In genomic region chr2:87683451-87683850, GRCh38 we compare ENCODE assay signal across 8 cellular contexts.
DNase-seq lines count a peak whose midpoint lies in the region; ATAC-seq and TF ChIP-seq lines count a peak whose summit lies in the region.
"Not testable (repeated sequence)": the region's sequence is repeated elsewhere in the genome, so short reads cannot be mapped to it uniquely, and the experiment has no call there.

No MANE protein-coding gene starts in this region.

- TF ChIP-seq RAD21 in IMR-90 (IDR thresholded peaks at IDR 0.05; ENCODE audit: low read length), result not testable (repeated sequence)

- dilution Hi-C loops in IMR-90 (cut with HindIII; ENCODE audit: low sequenced_read_pairs, unreplicated experiment), result not testable (repeated sequence)

- not testable (repeated sequence) for TF ChIP-seq POLR2A in IMR-90 (IDR thresholded peaks at IDR 0.05; ENCODE audit: low read depth, low read length); right lobe of liver (IDR thresholded peaks at IDR 0.05)

- not testable (repeated sequence) for H3K79me1 ChIP-seq in IMR-90 (ENCODE audit: low read depth in 1 of 2, low read length in 2 of 2)

- H2AK9ac ChIP-seq in IMR-90 (replicated peaks; ENCODE audit: low read depth, low read length, poor library complexity), result not testable (repeated sequence)

- TF ChIP-seq CTCF in IMR-90 (conservative IDR thresholded peaks at IDR 0.05; ENCODE audit: low read depth, low read length); cardiac fibroblast (IDR thresholded peaks at IDR 0.05; ENCODE audit: low read depth, low read length): not testable (repeated sequence)
- peak; percentile 3 for TF ChIP-seq CTCF in fibroblast of pulmonary artery (IDR thresholded peaks at IDR 0.05; ENCODE audit: low read length, missing control alignments)
- TF ChIP-seq CTCF in right lobe of liver (IDR thresholded peaks at IDR 0.05), result peak in 3 of 4 donors; percentile 21 to 29 (median 26)

- in situ Hi-C loops in IMR-90 (cut with MboI; ENCODE audit: low sequenced_read_pairs), result not testable (repeated sequence)

- H3K27me3 ChIP-seq in IMR-90 (ENCODE audit: control insufficient read depth, insufficient read depth, low read length); right lobe of liver; aorta (ENCODE audit: control insufficient read depth in 1 of 2, insufficient read depth in 2 of 2, low read length in 1 of 2): not testable (repeated sequence)

- H2BK120ac ChIP-seq in IMR-90 (ENCODE audit: low read depth, low read length), result not testable (repeated sequence)

- not testable (repeated sequence) for H2BK20ac ChIP-seq in IMR-90 (ENCODE audit: low read depth, low read length)

- DNase-seq in IMR-90, result peak; percentile 0
- DNase-seq in cardiac fibroblast (ENCODE audit: low read depth in 2 of 2), result peak; percentile 33 to 91
- peak; percentile 56 for DNase-seq in fibroblast of pulmonary artery (ENCODE audit: low read depth)
- peak; percentile 61 for DNase-seq in left cardiac atrium
- DNase-seq in right lobe of liver, result peak; percentile 77 to 94 (median 93)
- peak; percentile 18 for DNase-seq in pons (ENCODE audit: low spot score)
- peak; percentile 11 for DNase-seq in stromal cell of bone marrow (ENCODE audit: low read depth)
- DNase-seq in aorta, result peak; percentile 65 to 76

- ATAC-seq in IMR-90 (ENCODE audit: low read depth) (peak; percentile 18; the same call in 1 of the 2 replicates), left cardiac atrium (peak; percentile 96 to 97), right lobe of liver (peak; percentile 95 to 98 (median 98)), aorta (ENCODE audit: low FRiP score) (peak; percentile 90)

- not testable (repeated sequence) for H3K9me1 ChIP-seq in IMR-90 (ENCODE audit: insufficient read depth, low read length)

- intact Hi-C loops in IMR-90 (cut with micrococcal nuclease); left cardiac atrium (cut with DNase I); right lobe of liver (cut with DNase I); aorta (cut with DNase I): not testable (repeated sequence)

- not testable (repeated sequence) for H3K23ac ChIP-seq in IMR-90 (ENCODE audit: low read depth, low read length)

- not testable (repeated sequence) for H3K4me2 ChIP-seq in IMR-90 (ENCODE audit: low read depth, low read length)

- not testable (repeated sequence) for H3K9ac ChIP-seq in IMR-90 (ENCODE audit: low read depth, low read length)

- CTCF ChIA-PET in IMR-90 (lab: Yijun Ruan, JAX), result not testable (repeated sequence)

- POLR2A ChIA-PET in IMR-90 (lab: Charles Lee; ENCODE audit: unreplicated experiment), result not testable (repeated sequence)

- H3K4me3 ChIP-seq in IMR-90 (ENCODE audit: insufficient read depth, low read depth, low read length); cardiac fibroblast (replicated peaks in 1 of 2; ENCODE audit: low read depth in 2 of 2, low read length in 2 of 2); fibroblast of pulmonary artery (replicated peaks; ENCODE audit: low read depth, low read length); right lobe of liver; aorta (ENCODE audit: low read length in 2 of 2): not testable (repeated sequence)

- H3K4ac ChIP-seq in IMR-90 (ENCODE audit: low read depth, low read length), result not testable (repeated sequence)

- H3K9me3 ChIP-seq in IMR-90 (ENCODE audit: control insufficient read depth, insufficient read depth, low read length); right lobe of liver; aorta (ENCODE audit: control insufficient read depth, low read length): not testable (repeated sequence)

- not testable (repeated sequence) for H2AK5ac ChIP-seq in IMR-90 (ENCODE audit: low read depth, low read length)

- H4K91ac ChIP-seq in IMR-90 (ENCODE audit: insufficient read depth, low read depth, low read length), result not testable (repeated sequence)

- not testable (repeated sequence) for H3K18ac ChIP-seq in IMR-90 (ENCODE audit: low read depth, low read length)

- not testable (repeated sequence) for H4K8ac ChIP-seq in IMR-90 (ENCODE audit: low read depth in 2 of 2, low read length in 2 of 2)

- not testable (repeated sequence) for H3K56ac ChIP-seq in IMR-90 (ENCODE audit: extremely low read depth, insufficient read depth, low read length)

- not testable (repeated sequence) for H3K27ac ChIP-seq in IMR-90 (ENCODE audit: insufficient read depth, low read length); aorta (ENCODE audit: low read depth in 1 of 2, low read length in 2 of 2)
- peak overlapping the region in 1 of 3 donors; percentile 75 for H3K27ac ChIP-seq in right lobe of liver

- WGBS in IMR-90 (ENCODE audit: extremely low coverage in 2 of 2, insufficient read length in 1 of 2), 2 experiments, result no CpG with 5 or more reads among the region's 10 CpGs
- 40% methylated on average over 6 of the region's 10 CpGs for WGBS in right lobe of liver (ENCODE audit: insufficient coverage, low coverage, low lambda C conversion rate, missing lambda C conversion rate)
- 0 to 10% methylated on average over 5 to 10 of the region's 10 CpGs for WGBS in aorta, 2 donors

- not testable (repeated sequence) for H2BK15ac ChIP-seq in IMR-90 (ENCODE audit: low read depth, low read length)

- not testable (repeated sequence) for H3K14ac ChIP-seq in IMR-90 (replicated peaks; ENCODE audit: low read depth, low read length)

- not testable (repeated sequence) for BruUV-seq in IMR-90 (replicated peaks; lab: Mats Ljungman, UMichigan)

- H4K20me1 ChIP-seq in IMR-90 (ENCODE audit: insufficient read depth, low read length), result not testable (repeated sequence)

- not testable (repeated sequence) for H2BK5ac ChIP-seq in IMR-90 (ENCODE audit: low read depth, low read length, poor library complexity, severe bottlenecking)

- not testable (repeated sequence) for H3K4me1 ChIP-seq in IMR-90 (ENCODE audit: control insufficient read depth, insufficient read depth, low read length); right lobe of liver; aorta (ENCODE audit: control insufficient read depth in 1 of 2, insufficient read depth in 2 of 2, low read length in 2 of 2)

- not testable (repeated sequence) for H3K36me3 ChIP-seq in IMR-90 (ENCODE audit: control insufficient read depth, insufficient read depth, low read length); right lobe of liver; aorta (ENCODE audit: control insufficient read depth in 1 of 2, insufficient read depth in 2 of 2, low read length in 1 of 2)

- not testable (repeated sequence) for H4K5ac ChIP-seq in IMR-90 (ENCODE audit: low read depth, low read length)

- not testable (repeated sequence) for H2AFZ ChIP-seq in IMR-90 (replicated peaks; ENCODE audit: low read length, poor library complexity)

Comparison
In these comparisons a context has a peak if more than half of its experiments do, and no peak if none do; other contexts are left out.
1. ATAC-seq: peak in every context shown above with its lines; median percentile 98 in right lobe of liver; 96 in left cardiac atrium; 90 in aorta; 18 in IMR-90.
2. DNase-seq: peak in every context shown above with its lines; median percentile 93 in right lobe of liver; 70 in aorta; 62 in cardiac fibroblast; 61 in left cardiac atrium; 56 in fibroblast of pulmonary artery; 18 in pons; 11 in stromal cell of bone marrow; 0 in IMR-90.